ENCODE assay signal across 1 cellular context in the genomic region with DNA sequence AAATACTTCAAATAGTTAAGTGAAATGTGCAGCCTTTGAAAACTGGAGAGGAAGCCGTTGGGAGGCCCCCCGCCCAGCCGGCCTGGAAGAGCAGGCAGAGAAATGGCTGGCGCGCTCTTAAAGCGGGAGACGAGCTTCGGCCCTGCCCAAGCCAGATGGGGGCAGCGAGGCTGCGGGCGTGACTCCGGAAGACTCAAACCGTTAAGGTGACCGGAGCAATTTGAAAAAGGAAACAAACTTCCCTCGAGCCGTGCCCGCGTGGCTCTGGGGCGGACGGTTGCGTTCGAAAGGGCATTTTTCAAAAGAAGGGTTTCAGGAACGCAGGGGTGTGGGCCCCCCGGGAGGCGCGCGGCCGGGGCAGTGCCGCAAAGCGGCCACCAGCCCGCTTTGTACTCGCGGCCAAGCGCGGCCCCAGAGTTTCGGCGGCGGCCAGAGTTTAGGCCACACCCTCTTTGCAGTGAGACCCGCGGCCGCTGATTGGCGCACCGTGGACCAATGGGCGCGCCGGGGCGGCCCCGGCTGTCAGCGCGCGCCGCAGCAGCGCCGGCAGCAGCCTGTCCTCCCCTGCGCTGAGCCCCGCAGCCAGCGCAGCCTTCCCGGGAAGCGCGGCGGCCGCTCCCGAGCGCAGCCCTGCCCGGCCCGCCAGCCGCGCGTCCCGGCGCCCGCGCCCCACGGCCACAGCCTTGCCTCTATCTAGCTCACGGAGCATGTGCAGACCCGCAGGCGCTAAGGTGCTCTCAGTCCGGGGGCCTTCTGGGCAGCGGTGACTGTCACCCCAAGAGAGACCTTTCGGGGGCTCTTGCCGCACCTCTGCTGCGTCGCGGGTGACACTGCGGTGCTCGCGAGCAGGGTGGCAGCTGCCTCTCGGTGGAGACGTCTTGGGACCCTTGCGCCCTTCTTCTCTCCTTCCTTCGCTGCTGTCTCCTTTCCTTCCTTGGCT.
A peak's percentile ranks its signal among the peaks of the same experiment; 100 is the strongest.
TF ChIP-seq lines count a peak whose summit lies in the region.

A gene with protein sequence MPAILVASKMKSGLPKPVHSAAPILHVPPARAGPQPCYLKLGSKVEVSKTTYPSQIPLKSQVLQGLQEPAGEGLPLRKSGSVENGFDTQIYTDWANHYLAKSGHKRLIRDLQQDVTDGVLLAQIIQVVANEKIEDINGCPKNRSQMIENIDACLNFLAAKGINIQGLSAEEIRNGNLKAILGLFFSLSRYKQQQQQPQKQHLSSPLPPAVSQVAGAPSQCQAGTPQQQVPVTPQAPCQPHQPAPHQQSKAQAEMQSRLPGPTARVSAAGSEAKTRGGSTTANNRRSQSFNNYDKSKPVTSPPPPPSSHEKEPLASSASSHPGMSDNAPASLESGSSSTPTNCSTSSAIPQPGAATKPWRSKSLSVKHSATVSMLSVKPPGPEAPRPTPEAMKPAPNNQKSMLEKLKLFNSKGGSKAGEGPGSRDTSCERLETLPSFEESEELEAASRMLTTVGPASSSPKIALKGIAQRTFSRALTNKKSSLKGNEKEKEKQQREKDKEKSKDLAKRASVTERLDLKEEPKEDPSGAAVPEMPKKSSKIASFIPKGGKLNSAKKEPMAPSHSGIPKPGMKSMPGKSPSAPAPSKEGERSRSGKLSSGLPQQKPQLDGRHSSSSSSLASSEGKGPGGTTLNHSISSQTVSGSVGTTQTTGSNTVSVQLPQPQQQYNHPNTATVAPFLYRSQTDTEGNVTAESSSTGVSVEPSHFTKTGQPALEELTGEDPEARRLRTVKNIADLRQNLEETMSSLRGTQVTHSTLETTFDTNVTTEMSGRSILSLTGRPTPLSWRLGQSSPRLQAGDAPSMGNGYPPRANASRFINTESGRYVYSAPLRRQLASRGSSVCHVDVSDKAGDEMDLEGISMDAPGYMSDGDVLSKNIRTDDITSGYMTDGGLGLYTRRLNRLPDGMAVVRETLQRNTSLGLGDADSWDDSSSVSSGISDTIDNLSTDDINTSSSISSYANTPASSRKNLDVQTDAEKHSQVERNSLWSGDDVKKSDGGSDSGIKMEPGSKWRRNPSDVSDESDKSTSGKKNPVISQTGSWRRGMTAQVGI (N-terminal part only) (plus strand): TSS at position 557 of the 940 bp plus-strand sequence. CDS start 859 bp downstream, outside the sequence.

TF ChIP-seq in HepG2, 621 proteins besides CTCF, POLR2A, EP300 and RAD21 (continued from another document and continues in another):
- TF ChIP-seq, protein P1, sequence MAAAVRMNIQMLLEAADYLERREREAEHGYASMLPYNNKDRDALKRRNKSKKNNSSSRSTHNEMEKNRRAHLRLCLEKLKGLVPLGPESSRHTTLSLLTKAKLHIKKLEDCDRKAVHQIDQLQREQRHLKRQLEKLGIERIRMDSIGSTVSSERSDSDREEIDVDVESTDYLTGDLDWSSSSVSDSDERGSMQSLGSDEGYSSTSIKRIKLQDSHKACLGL (CRISPR knock-in tag; IDR thresholded peaks at IDR 0.05) = 0 out of 2 replicates have a peak, but pooled peaks have one; percentile 31
- TF ChIP-seq RAD51 (IDR thresholded peaks at IDR 0.05; ENCODE audit: borderline replicate concordance) (no peak), ZNF530 (CRISPR knock-in tag; IDR thresholded peaks at IDR 0.05; ENCODE audit: low read depth) (no peak), ZFP36L2 (CRISPR knock-in tag; IDR thresholded peaks at IDR 0.05) (no peak), TSC22D2 (CRISPR knock-in tag; IDR thresholded peaks at IDR 0.05; ENCODE audit: borderline replicate concordance) (no peak; the same call in 1 of the 2 replicates), ZNF251 (CRISPR knock-in tag; IDR thresholded peaks at IDR 0.05) (no peak), ONECUT2 (CRISPR knock-in tag; IDR thresholded peaks at IDR 0.05) (no peak), RFXANK (CRISPR knock-in tag; IDR thresholded peaks at IDR 0.05) (0 out of 2 replicates have a peak, but pooled peaks have one; percentile 50), POGZ (CRISPR knock-in tag; IDR thresholded peaks at IDR 0.05) (0 out of 2 replicates have a peak, but pooled peaks have one; percentile 38), MTF2 (CRISPR knock-in tag; IDR thresholded peaks at IDR 0.05; ENCODE audit: borderline replicate concordance) (peak; percentile 72; the same call in 1 of the 2 replicates), ERF (CRISPR knock-in tag; IDR thresholded peaks at IDR 0.05) (peak; percentile 35; the same call in 1 of the 2 replicates), RNF2 (conservative IDR thresholded peaks at IDR 0.05; ENCODE audit: low read depth) (peak; percentile 81), ZNF567 (CRISPR knock-in tag; IDR thresholded peaks at IDR 0.05; ENCODE audit: borderline replicate concordance) (no peak), TBL1XR1 (IDR thresholded peaks at IDR 0.05; ENCODE audit: borderline replicate concordance, low read length, partially characterized antibody) (peak; percentile 13), ZNF350 (CRISPR knock-in tag; IDR thresholded peaks at IDR 0.05; ENCODE audit: borderline replicate concordance, low read depth) (0 out of 2 replicates have a peak, but pooled peaks have one; percentile 31), ZNF331 (CRISPR knock-in tag; IDR thresholded peaks at IDR 0.05) (0 out of 2 replicates have a peak, but pooled peaks have one; percentile 14), ZNF563 (CRISPR knock-in tag; IDR thresholded peaks at IDR 0.05) (peak; percentile 35; the same call in 1 of the 2 replicates), RBM39 (IDR thresholded peaks at IDR 0.05; ENCODE audit: low read depth, low read length, poor library complexity, severe bottlenecking) (peak; percentile 27), REPIN1 (CRISPR knock-in tag; IDR thresholded peaks at IDR 0.05; ENCODE audit: borderline replicate concordance, low read depth) (0 out of 2 replicates have a peak, but pooled peaks have one; percentile 23), AKAP8 (CRISPR knock-in tag; IDR thresholded peaks at IDR 0.05) (no peak), CHD2 (IDR thresholded peaks at IDR 0.05; ENCODE audit: low read depth, low read length) (no peak)
- TF ChIP-seq, protein P2, sequence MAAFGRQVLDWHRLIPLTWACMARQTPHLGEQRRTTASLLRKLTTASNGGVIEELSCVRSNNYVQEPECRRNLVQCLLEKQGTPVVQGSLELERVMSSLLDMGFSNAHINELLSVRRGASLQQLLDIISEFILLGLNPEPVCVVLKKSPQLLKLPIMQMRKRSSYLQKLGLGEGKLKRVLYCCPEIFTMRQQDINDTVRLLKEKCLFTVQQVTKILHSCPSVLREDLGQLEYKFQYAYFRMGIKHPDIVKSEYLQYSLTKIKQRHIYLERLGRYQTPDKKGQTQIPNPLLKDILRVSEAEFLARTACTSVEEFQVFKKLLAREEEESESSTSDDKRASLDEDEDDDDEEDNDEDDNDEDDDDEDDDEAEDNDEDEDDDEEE (CRISPR knock-in tag; IDR thresholded peaks at IDR 0.05) = 0 out of 2 replicates have a peak, but pooled peaks have one; percentile 54
- TF ChIP-seq, protein P3, sequence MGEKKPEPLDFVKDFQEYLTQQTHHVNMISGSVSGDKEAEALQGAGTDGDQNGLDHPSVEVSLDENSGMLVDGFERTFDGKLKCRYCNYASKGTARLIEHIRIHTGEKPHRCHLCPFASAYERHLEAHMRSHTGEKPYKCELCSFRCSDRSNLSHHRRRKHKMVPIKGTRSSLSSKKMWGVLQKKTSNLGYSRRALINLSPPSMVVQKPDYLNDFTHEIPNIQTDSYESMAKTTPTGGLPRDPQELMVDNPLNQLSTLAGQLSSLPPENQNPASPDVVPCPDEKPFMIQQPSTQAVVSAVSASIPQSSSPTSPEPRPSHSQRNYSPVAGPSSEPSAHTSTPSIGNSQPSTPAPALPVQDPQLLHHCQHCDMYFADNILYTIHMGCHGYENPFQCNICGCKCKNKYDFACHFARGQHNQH (CRISPR knock-in tag; IDR thresholded peaks at IDR 0.05) = 0 out of 2 replicates have a peak, but pooled peaks have one; percentile 39
- TF ChIP-seq, protein P4, sequence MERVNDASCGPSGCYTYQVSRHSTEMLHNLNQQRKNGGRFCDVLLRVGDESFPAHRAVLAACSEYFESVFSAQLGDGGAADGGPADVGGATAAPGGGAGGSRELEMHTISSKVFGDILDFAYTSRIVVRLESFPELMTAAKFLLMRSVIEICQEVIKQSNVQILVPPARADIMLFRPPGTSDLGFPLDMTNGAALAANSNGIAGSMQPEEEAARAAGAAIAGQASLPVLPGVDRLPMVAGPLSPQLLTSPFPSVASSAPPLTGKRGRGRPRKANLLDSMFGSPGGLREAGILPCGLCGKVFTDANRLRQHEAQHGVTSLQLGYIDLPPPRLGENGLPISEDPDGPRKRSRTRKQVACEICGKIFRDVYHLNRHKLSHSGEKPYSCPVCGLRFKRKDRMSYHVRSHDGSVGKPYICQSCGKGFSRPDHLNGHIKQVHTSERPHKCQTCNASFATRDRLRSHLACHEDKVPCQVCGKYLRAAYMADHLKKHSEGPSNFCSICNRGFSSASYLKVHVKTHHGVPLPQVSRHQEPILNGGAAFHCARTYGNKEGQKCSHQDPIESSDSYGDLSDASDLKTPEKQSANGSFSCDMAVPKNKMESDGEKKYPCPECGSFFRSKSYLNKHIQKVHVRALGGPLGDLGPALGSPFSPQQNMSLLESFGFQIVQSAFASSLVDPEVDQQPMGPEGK (CRISPR knock-in tag; IDR thresholded peaks at IDR 0.05) = peak; percentile 43; the same call in 1 of the 2 replicates
- TF ChIP-seq, protein P5, sequence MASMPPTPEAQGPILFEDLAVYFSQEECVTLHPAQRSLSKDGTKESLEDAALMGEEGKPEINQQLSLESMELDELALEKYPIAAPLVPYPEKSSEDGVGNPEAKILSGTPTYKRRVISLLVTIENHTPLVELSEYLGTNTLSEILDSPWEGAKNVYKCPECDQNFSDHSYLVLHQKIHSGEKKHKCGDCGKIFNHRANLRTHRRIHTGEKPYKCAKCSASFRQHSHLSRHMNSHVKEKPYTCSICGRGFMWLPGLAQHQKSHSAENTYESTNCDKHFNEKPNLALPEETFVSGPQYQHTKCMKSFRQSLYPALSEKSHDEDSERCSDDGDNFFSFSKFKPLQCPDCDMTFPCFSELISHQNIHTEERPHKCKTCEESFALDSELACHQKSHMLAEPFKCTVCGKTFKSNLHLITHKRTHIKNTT (CRISPR knock-in tag; IDR thresholded peaks at IDR 0.05) = no peak
- TF ChIP-seq, protein P6, sequence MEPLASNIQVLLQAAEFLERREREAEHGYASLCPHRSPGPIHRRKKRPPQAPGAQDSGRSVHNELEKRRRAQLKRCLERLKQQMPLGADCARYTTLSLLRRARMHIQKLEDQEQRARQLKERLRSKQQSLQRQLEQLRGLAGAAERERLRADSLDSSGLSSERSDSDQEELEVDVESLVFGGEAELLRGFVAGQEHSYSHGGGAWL (CRISPR knock-in tag; IDR thresholded peaks at IDR 0.05) = peak; percentile 42; the same call in 1 of the 2 replicates
- TF ChIP-seq, protein P7, sequence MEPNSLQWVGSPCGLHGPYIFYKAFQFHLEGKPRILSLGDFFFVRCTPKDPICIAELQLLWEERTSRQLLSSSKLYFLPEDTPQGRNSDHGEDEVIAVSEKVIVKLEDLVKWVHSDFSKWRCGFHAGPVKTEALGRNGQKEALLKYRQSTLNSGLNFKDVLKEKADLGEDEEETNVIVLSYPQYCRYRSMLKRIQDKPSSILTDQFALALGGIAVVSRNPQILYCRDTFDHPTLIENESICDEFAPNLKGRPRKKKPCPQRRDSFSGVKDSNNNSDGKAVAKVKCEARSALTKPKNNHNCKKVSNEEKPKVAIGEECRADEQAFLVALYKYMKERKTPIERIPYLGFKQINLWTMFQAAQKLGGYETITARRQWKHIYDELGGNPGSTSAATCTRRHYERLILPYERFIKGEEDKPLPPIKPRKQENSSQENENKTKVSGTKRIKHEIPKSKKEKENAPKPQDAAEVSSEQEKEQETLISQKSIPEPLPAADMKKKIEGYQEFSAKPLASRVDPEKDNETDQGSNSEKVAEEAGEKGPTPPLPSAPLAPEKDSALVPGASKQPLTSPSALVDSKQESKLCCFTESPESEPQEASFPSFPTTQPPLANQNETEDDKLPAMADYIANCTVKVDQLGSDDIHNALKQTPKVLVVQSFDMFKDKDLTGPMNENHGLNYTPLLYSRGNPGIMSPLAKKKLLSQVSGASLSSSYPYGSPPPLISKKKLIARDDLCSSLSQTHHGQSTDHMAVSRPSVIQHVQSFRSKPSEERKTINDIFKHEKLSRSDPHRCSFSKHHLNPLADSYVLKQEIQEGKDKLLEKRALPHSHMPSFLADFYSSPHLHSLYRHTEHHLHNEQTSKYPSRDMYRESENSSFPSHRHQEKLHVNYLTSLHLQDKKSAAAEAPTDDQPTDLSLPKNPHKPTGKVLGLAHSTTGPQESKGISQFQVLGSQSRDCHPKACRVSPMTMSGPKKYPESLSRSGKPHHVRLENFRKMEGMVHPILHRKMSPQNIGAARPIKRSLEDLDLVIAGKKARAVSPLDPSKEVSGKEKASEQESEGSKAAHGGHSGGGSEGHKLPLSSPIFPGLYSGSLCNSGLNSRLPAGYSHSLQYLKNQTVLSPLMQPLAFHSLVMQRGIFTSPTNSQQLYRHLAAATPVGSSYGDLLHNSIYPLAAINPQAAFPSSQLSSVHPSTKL (CRISPR knock-in tag; IDR thresholded peaks at IDR 0.05) = peak; percentile 29; the same call in 1 of the 2 replicates
- TF ChIP-seq, protein P8, sequence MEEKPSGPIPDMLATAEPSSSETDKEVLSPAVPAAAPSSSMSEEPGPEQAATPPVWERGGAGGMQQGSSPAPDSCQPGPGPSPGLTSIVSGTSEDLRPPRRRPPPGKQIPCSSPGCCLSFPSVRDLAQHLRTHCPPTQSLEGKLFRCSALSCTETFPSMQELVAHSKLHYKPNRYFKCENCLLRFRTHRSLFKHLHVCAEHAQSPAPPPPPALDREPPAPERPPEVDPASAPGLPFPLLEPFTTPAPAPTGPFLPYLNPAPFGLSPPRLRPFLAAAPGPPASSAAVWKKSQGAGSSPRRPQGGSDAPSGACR (CRISPR knock-in tag; IDR thresholded peaks at IDR 0.05) = no peak
- TF ChIP-seq, protein P9, sequence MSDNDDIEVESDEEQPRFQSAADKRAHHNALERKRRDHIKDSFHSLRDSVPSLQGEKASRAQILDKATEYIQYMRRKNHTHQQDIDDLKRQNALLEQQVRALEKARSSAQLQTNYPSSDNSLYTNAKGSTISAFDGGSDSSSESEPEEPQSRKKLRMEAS (IDR thresholded peaks at IDR 0.05) = peak; percentile 72
- TF ChIP-seq, protein P10, sequence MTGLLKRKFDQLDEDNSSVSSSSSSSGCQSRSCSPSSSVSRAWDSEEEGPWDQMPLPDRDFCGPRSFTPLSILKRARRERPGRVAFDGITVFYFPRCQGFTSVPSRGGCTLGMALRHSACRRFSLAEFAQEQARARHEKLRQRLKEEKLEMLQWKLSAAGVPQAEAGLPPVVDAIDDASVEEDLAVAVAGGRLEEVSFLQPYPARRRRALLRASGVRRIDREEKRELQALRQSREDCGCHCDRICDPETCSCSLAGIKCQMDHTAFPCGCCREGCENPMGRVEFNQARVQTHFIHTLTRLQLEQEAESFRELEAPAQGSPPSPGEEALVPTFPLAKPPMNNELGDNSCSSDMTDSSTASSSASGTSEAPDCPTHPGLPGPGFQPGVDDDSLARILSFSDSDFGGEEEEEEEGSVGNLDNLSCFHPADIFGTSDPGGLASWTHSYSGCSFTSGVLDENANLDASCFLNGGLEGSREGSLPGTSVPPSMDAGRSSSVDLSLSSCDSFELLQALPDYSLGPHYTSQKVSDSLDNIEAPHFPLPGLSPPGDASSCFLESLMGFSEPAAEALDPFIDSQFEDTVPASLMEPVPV (CRISPR knock-in tag; IDR thresholded peaks at IDR 0.05) = 0 out of 2 replicates have a peak, but pooled peaks have one; percentile 30
- TF ChIP-seq, protein P11, sequence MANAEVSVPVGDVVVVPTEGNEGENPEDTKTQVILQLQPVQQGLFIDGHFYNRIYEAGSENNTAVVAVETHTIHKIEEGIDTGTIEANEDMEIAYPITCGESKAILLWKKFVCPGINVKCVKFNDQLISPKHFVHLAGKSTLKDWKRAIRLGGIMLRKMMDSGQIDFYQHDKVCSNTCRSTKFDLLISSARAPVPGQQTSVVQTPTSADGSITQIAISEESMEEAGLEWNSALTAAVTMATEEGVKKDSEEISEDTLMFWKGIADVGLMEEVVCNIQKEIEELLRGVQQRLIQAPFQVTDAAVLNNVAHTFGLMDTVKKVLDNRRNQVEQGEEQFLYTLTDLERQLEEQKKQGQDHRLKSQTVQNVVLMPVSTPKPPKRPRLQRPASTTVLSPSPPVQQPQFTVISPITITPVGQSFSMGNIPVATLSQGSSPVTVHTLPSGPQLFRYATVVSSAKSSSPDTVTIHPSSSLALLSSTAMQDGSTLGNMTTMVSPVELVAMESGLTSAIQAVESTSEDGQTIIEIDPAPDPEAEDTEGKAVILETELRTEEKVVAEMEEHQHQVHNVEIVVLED (CRISPR knock-in tag; IDR thresholded peaks at IDR 0.05; ENCODE audit: borderline replicate concordance) = 0 out of 2 replicates have a peak, but pooled peaks have one; percentile 20
